Comparison of ENCODE assay signal across 11 cellular contexts in the genomic region with DNA sequence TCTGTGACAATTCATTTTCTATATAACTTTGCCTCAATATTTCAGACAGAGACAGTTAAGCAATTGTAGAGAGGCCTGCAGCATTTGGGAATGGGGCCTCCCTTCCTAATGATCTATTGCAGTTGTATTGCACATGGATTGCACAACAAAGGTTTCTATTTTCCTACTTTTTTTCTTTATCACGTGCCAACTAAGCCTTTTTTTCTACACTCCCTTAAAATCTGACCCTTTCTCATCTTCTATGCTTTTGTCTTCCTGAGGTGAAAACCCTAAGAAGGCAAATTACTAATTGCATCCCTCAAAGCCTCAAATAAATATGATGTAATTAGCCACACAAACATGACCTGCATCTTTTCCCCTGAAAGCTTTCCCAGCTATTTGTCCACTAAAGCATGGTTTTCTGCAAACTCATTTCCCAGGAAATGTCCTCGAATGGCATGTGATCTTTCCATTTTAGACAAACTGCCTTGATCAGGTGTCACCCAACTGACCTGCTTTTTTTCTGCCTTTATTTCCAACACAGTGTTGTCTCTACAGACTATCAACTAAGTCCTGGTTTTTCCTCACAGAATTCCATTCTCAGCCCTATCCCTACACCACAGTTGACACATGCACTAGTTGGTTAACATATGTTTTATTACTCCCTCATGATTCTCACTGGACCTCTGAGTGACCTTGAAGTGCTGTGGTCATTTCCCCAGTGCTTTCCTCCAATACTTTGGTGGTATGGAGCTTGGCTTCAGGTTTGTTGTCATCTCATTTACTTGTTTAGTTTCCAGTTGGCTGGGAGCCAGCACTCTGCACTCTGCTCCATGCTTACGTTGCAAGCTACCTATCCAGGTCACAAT. TPM values are rescaled to one million over a fixed set of nuclear protein-coding genes. Genes with fewer than 3 reads are reported as not detected.
DNase-seq lines count a peak whose midpoint lies in the region; TF ChIP-seq lines count a peak whose summit lies in the region.
"Had no signal": no experiment of that assay in that cellular context is flagged by ENCODE, and none has a peak within 500 bp of the region (broad histone marks: within the 10 kb centered on the region; RNA-seq: fewer than 3 reads in every experiment).

No MANE protein-coding gene starts in this region.

- no peak overlapping the region for H3K56ac ChIP-seq in H9 (ENCODE audit: insufficient read length, low read depth, low read length)

- no peak overlapping the region for H2BK5ac ChIP-seq in H9 (ENCODE audit: insufficient read length, low read length)

- H3K4me3 ChIP-seq in fibroblast of mammary gland (ENCODE audit: control insufficient read depth, low read depth, low read length) (no peak overlapping the region), subcutaneous abdominal adipose tissue (ENCODE audit: low read depth in 1 of 5, low read length in 5 of 5) (no peak overlapping the region)
- H3K4me3 ChIP-seq: neural progenitor cell had no signal

- no peak overlapping the region for H4K8ac ChIP-seq in H9 (replicated peaks; ENCODE audit: insufficient read length, low read depth, low read length)

- no peak overlapping the region for H2BK12ac ChIP-seq in H9 (ENCODE audit: insufficient read length, low read depth, low read length)

- TF ChIP-seq CTCF in fibroblast of mammary gland (conservative IDR thresholded peaks at IDR 0.05; ENCODE audit: control insufficient read depth, insufficient read depth, low read depth, low read length) (no peak), H9 (conservative IDR thresholded peaks at IDR 0.05) (no peak)

- H3K79me2 ChIP-seq in H9 (ENCODE audit: insufficient read depth, low read length), result no peaks in the 10 kb centered on the region

- no peak overlapping the region for H3T11ph ChIP-seq in H9 (ENCODE audit: low read length)

- peak; percentile 56 for DNase-seq in SIG-M5 treated with dmso at 0.1 percent for 504 hours (lab: John Stamatoyannopoulos, UW; ENCODE audit: unreplicated experiment)
- DNase-seq in SIG-M5 (lab: John Stamatoyannopoulos, UW), result no peak
- DNase-seq in NCI-H226, result peak; percentile 36
- peak; percentile 77 for DNase-seq in fibroblast of mammary gland (ENCODE audit: low read depth)
- DNase-seq in iPS-NIHi7 (ENCODE audit: extremely low spot score), result no peak
- no peak for DNase-seq in H9
- DNase-seq in foreskin melanocyte, result no peak
- DNase-seq: activated effector memory CD4-positive, alpha-beta T cell treated with Interleukin-2 at 50 U/mL for 16 hours had no signal

- H3K14ac ChIP-seq in H9 (ENCODE audit: insufficient read depth, low read length), result no peak overlapping the region

- no peak overlapping the region for H3K4me3 Mint-ChIP-seq in H9
- H3K4me3 Mint-ChIP-seq: neural progenitor cell had no signal

- H3K4me2 ChIP-seq in H9 (ENCODE audit: insufficient read depth, insufficient read length, low read length), result no peak overlapping the region
- H3K4me2 ChIP-seq: KMS-11, neural progenitor cell had no signal

- no peaks in the 10 kb centered on the region for H3K23me2 ChIP-seq in H9 (ENCODE audit: insufficient read length, low read depth, low read length, poor library complexity, severe bottlenecking)

- no peak overlapping the region for H3K18ac ChIP-seq in H9 (ENCODE audit: insufficient read length, low read depth, low read length)

- H3K9ac ChIP-seq in subcutaneous abdominal adipose tissue (ENCODE audit: low read length in 5 of 5), result no peak overlapping the region
- no peak overlapping the region for H3K9ac ChIP-seq in H9 (ENCODE audit: extremely low read depth, insufficient read length, low read length)
- H3K9ac ChIP-seq: KMS-11, neural progenitor cell had no signal

- H3K27ac ChIP-seq in subcutaneous abdominal adipose tissue (ENCODE audit: low read depth, low read length), result peak overlapping the region; percentile 71
- no peak overlapping the region for H3K27ac ChIP-seq in H9 (ENCODE audit: insufficient read length, low read depth, low read length)
- H3K27ac ChIP-seq: KMS-11, neural progenitor cell had no signal

- no peak overlapping the region for H3K4ac ChIP-seq in H9 (ENCODE audit: low read depth, low read length)

- H3K27me3 ChIP-seq in subcutaneous abdominal adipose tissue (ENCODE audit: control insufficient read depth in 5 of 5, insufficient read depth in 4 of 5, low read length in 5 of 5) (no peaks in the 10 kb centered on the region), H9 (ENCODE audit: insufficient read depth, low read length) (no peaks in the 10 kb centered on the region)
- H3K27me3 ChIP-seq: neural progenitor cell had no signal

- H2BK120ac ChIP-seq in H9 (ENCODE audit: low read depth, low read length, poor library complexity, severe bottlenecking), result no peak overlapping the region

- H3K23ac ChIP-seq in H9 (ENCODE audit: insufficient read length, low read depth, low read length), result no peak overlapping the region

- H3K36me3 ChIP-seq in subcutaneous abdominal adipose tissue (ENCODE audit: control insufficient read depth in 5 of 5, insufficient read depth in 5 of 5, low read length in 5 of 5), result no peaks in the 10 kb centered on the region
- H3K36me3 ChIP-seq: neural progenitor cell had no signal

- no peaks in the 10 kb centered on the region for H3K9me3 ChIP-seq in subcutaneous abdominal adipose tissue (ENCODE audit: control insufficient read depth in 5 of 5, low read length in 5 of 5)
- no peaks in the 10 kb centered on the region for H3K9me3 ChIP-seq in H9 (ENCODE audit: control insufficient read depth, low read depth, low read length)

- peaks cover 0 to 30% (median 22%) of the 10 kb centered on the region in 5 donors for H3K4me1 ChIP-seq in subcutaneous abdominal adipose tissue (ENCODE audit: control insufficient read depth in 5 of 5, insufficient read depth in 5 of 5, low read length in 5 of 5)
- peaks cover 15% of the 10 kb centered on the region; the same call in 1 of the 2 replicates for H3K4me1 ChIP-seq in H9 (ENCODE audit: insufficient read depth, low read length)

- H4K91ac ChIP-seq in H9 (ENCODE audit: insufficient read length, low read depth, low read length), result no peak overlapping the region

- no peak overlapping the region for H2BK15ac ChIP-seq in H9 (ENCODE audit: low read depth, low read length)

- H2AK5ac ChIP-seq in H9 (ENCODE audit: insufficient read length, low read length), result no peak overlapping the region

- H4K5ac ChIP-seq in H9 (ENCODE audit: insufficient read length, low read depth, low read length), result no peak overlapping the region

- peaks cover 0 to 2% (median 0%) of the 10 kb centered on the region in 3 experiments; a peak in 2 of 7 replicates for H3K36me3 Mint-ChIP-seq in H9 (ENCODE audit: insufficient read depth in 1 of 3, low read depth in 3 of 3)
- H3K36me3 Mint-ChIP-seq: neural progenitor cell had no signal

- H3K79me1 ChIP-seq in H9 (ENCODE audit: insufficient read depth, low read depth, low read length, poor library complexity, severe bottlenecking), result no peaks in the 10 kb centered on the region

- H3K27me3 Mint-ChIP-seq in H9 (ENCODE audit: low read depth), result no peaks in the 10 kb centered on the region

- H3K4me1 Mint-ChIP-seq in H9, result peaks cover 46 to 49% of the 10 kb centered on the region in 2 experiments

- no CpG with 5 or more reads among the region's 3 CpGs for WGBS in H9 (ENCODE audit: extremely low coverage, insufficient read length, low lambda C conversion rate)

- H4K20me1 ChIP-seq in H9 (ENCODE audit: control insufficient read depth, insufficient read depth, insufficient read length), result no peaks in the 10 kb centered on the region

- no peak overlapping the region for H2AFZ ChIP-seq in H9 (ENCODE audit: low read length)
- H2AFZ ChIP-seq: neural progenitor cell had no signal

- no peak overlapping the region for H2BK20ac ChIP-seq in H9 (ENCODE audit: low read depth, low read length, poor library complexity, severe bottlenecking)

- peaks cover 0 to 4% of the 10 kb centered on the region in 2 experiments; a peak in 1 of 5 replicates for H3K9me3 Mint-ChIP-seq in H9
- H3K9me3 Mint-ChIP-seq: neural progenitor cell had no signal

- no peak overlapping the region for H3K27ac Mint-ChIP-seq in H9
- H3K27ac Mint-ChIP-seq: neural progenitor cell had no signal

RNA-seq across cellular contexts. Expression of a gene that starts 31.9 kb away (rescaled TPM):
- 25.4 and 26.5 TPM in 2 replicates for total RNA-seq in H9 (2021)

Comparison
In these comparisons a context has a peak if more than half of its experiments do, and no peak if none do; other contexts are left out.
1. DNase-seq: peak in SIG-M5 treated with dmso at 0.1 percent for 504 hours (single experiment), NCI-H226 (single experiment) and fibroblast of mammary gland (single experiment); none in SIG-M5 (single experiment), iPS-NIHi7 (single experiment), H9 (single experiment) and foreskin melanocyte (single experiment).